ENCODE assay signal across 8 cellular contexts in genomic region chr2:86105252-86105968, GRCh38. TPM values are rescaled to one million over a fixed set of nuclear protein-coding genes. Genes with fewer than 3 reads are reported as not detected.
A peak's percentile ranks its signal among the peaks of the same experiment; 100 is the strongest.
DNase-seq lines count a peak whose midpoint lies in the region; ATAC-seq and TF ChIP-seq lines count a peak whose summit lies in the region.

POLR1A (minus strand) TSS chr2:86105886; CDS start chr2:86105776, 110 bp downstream.

- peak; percentile 86 for ATAC-seq in naive thymus-derived CD4-positive, alpha-beta T cell
- ATAC-seq in stimulated activated memory B cell treated with anti-CD40 and anti-IgM and Interleukin-4, amounts not matched to agents 10 μg/mL and 1 μg/mL and 100 μg/mL, for 72 hours = peak; percentile 92

- peak within 1 kb of the TSS; percentile 89 for H3K9ac ChIP-seq in GM23248
- peak within 1 kb of the TSS; percentile 84 for H3K9ac ChIP-seq in Karpas-422 (ENCODE audit: low read length)
- peak within 1 kb of the TSS; percentile 79 for H3K9ac ChIP-seq in fibroblast of lung (ENCODE audit: insufficient read depth, low read length)

- H3K9me3 ChIP-seq in GM23248 (ENCODE audit: low read depth) = no peaks in the 10 kb centered on the region
- H3K9me3 ChIP-seq in Karpas-422 (ENCODE audit: low read length) = no peaks in the 10 kb centered on the region
- no peaks in the 10 kb centered on the region for H3K9me3 ChIP-seq in fibroblast of lung (ENCODE audit: control insufficient read depth, insufficient read depth, low read depth, low read length)
- H3K9me3 ChIP-seq in naive thymus-derived CD4-positive, alpha-beta T cell (ENCODE audit: control insufficient read depth in 2 of 3, low read length in 3 of 3) = no peaks in the 10 kb centered on the region

- peak within 1 kb of the TSS; percentile 99 for H3K27ac Mint-ChIP-seq in activated T-helper 1 cell treated with anti-CD3 and anti-CD28 coated beads, Interleukin-12 subunit alpha, Interleukin-12 subunit beta, Interleukin-2, Interleukin-4 antibody, amounts not matched to agents 30 ng/mL and 10 ng/mL and 1 ng/mL, durations not matched to agents 14 hours and 24 hours and 36 hours
- H3K27ac Mint-ChIP-seq in naive thymus-derived CD4-positive, alpha-beta T cell = peak within 1 kb of the TSS; percentile 95 to 100 (median 99)
- peak within 1 kb of the TSS; percentile 99 for H3K27ac Mint-ChIP-seq in stimulated activated memory B cell treated with anti-CD40 and anti-IgM and Interleukin-4, amounts not matched to agents 10 μg/mL and 1 μg/mL and 100 μg/mL, for 72 hours

- H3K27ac ChIP-seq in GM23248 (peak within 1 kb of the TSS; percentile 70), Karpas-422 (ENCODE audit: low read length) (peak within 1 kb of the TSS; percentile 61), fibroblast of lung (ENCODE audit: insufficient read depth, low read length) (peak within 1 kb of the TSS; percentile 96)
- H3K27ac ChIP-seq in naive thymus-derived CD4-positive, alpha-beta T cell (ENCODE audit: low read depth, low read length) = peak within 1 kb of the TSS; percentile 86

- H3K9me2 ChIP-seq in GM23248 (ENCODE audit: insufficient read depth) (no peaks in the 10 kb centered on the region), Karpas-422 (replicated peaks; ENCODE audit: insufficient read depth, low read length) (no peaks in the 10 kb centered on the region)

- no peaks in the 10 kb centered on the region for H3K27me3 ChIP-seq in GM23248 (replicated peaks; ENCODE audit: insufficient read depth)
- H3K27me3 ChIP-seq in Karpas-422 (ENCODE audit: low read length) = no peaks in the 10 kb centered on the region
- H3K27me3 ChIP-seq in fibroblast of lung (ENCODE audit: control insufficient read depth, insufficient read depth, low read length) = no peaks in the 10 kb centered on the region
- no peaks in the 10 kb centered on the region for H3K27me3 ChIP-seq in naive thymus-derived CD4-positive, alpha-beta T cell (ENCODE audit: control insufficient read depth in 2 of 2, insufficient read depth in 2 of 2, low read length in 2 of 2)

- in situ Hi-C loops in GM23248 (cut with MboI) = no loop called here

- H4K20me1 ChIP-seq in GM23248 (ENCODE audit: insufficient read depth) (no peaks in the 10 kb centered on the region), Karpas-422 (ENCODE audit: insufficient read depth, low read depth, low read length) (peaks cover 25% of the 10 kb centered on the region), fibroblast of lung (ENCODE audit: control insufficient read depth, extremely low read depth, insufficient read depth, low read length) (no peaks in the 10 kb centered on the region)

- H3K4me1 ChIP-seq in GM23248 (ENCODE audit: insufficient read depth) = peaks cover 17% of the 10 kb centered on the region
- H3K4me1 ChIP-seq in Karpas-422 (ENCODE audit: low read length) = peaks cover 31% of the 10 kb centered on the region
- no peaks in the 10 kb centered on the region for H3K4me1 ChIP-seq in fibroblast of lung (ENCODE audit: control insufficient read depth, extremely low read depth, insufficient read depth, low read length)
- peaks cover 20 to 28% of the 10 kb centered on the region in 2 donors for H3K4me1 ChIP-seq in naive thymus-derived CD4-positive, alpha-beta T cell (ENCODE audit: control insufficient read depth in 2 of 2, insufficient read depth in 2 of 2, low read length in 2 of 2)

- H2AFZ ChIP-seq in GM23248 = peak within 1 kb of the TSS; percentile 86
- H2AFZ ChIP-seq in Karpas-422 (ENCODE audit: low read length) = peak within 1 kb of the TSS; percentile 62
- H2AFZ ChIP-seq in fibroblast of lung (ENCODE audit: low read length) = peak within 1 kb of the TSS; percentile 98

- intact Hi-C loops in activated T-helper 1 cell treated with anti-CD3 and anti-CD28 coated beads, Interleukin-12 subunit alpha, Interleukin-12 subunit beta, Interleukin-2, Interleukin-4 antibody, amounts not matched to agents 30 ng/mL and 10 ng/mL and 1 ng/mL, durations not matched to agents 14 hours and 24 hours and 36 hours (cut with micrococcal nuclease) = loop anchor here (1.0 to 5.0 kb wide), 10 partner anchors 25 to 688 kb away; partner anchors contain the start of genes C2orf68, MAT2A, MRPL35 and SH2D6
- intact Hi-C loops in naive thymus-derived CD4-positive, alpha-beta T cell (cut with micrococcal nuclease) = loop anchor here (1.0 to 10.0 kb wide), 15 partner anchors 90 to 751 kb away; partner anchors contain the start of genes ELMOD3 (in 2 of the 2), RETSAT (in 2 of the 2), USP39 (in 2 of the 2) and C2orf68 (in 1 of the 2)

- POLR2A ChIA-PET in naive thymus-derived CD4-positive, alpha-beta T cell (lab: Charles Lee) = interaction anchor here (0.6 to 2.3 kb wide), 23 partner anchors 9 to 501 kb away, joined by 3 to 17 read pairs (median 4); partner anchors contain the start of genes C2orf68, IMMT, KDM3A and MRPL35

- peak within 1 kb of the TSS; percentile 88 for H3K4me3 ChIP-seq in GM23248
- peak within 1 kb of the TSS; percentile 73 for H3K4me3 ChIP-seq in Karpas-422 (ENCODE audit: low read length)
- H3K4me3 ChIP-seq in fibroblast of lung (replicated peaks in 1 of 4; ENCODE audit: control extremely low read depth in 1 of 4, insufficient read depth in 1 of 4, low read depth in 3 of 4, low read length in 4 of 4) = peak within 1 kb of the TSS; percentile 82 to 95 (median 92)
- H3K4me3 ChIP-seq in naive thymus-derived CD4-positive, alpha-beta T cell (ENCODE audit: low read length) = peak within 1 kb of the TSS; percentile 95

- peak in 1 of 2 donors; percentile 8 for TF ChIP-seq CTCF in fibroblast of lung (conservative IDR thresholded peaks at IDR 0.05 in 1 of 2, IDR thresholded peaks at IDR 0.05 in 1 of 2; ENCODE audit: low read depth in 1 of 2, low read length in 2 of 2)

- CTCF ChIA-PET in naive thymus-derived CD4-positive, alpha-beta T cell (lab: Charles Lee) = interaction anchor here (0.6 to 1.5 kb wide), 4 partner anchors 90 to 278 kb away, joined by 3 to 5 read pairs (median 3); partner anchors contain the start of genes IMMT and ST3GAL5

- H3K4me1 Mint-ChIP-seq in activated T-helper 1 cell treated with anti-CD3 and anti-CD28 coated beads, Interleukin-12 subunit alpha, Interleukin-12 subunit beta, Interleukin-2, Interleukin-4 antibody, amounts not matched to agents 30 ng/mL and 10 ng/mL and 1 ng/mL, durations not matched to agents 14 hours and 24 hours and 36 hours (ENCODE audit: low read depth) = peaks cover 55% of the 10 kb centered on the region
- peaks cover 37 to 86% (median 76%) of the 10 kb centered on the region in 7 donors for H3K4me1 Mint-ChIP-seq in naive thymus-derived CD4-positive, alpha-beta T cell
- H3K4me1 Mint-ChIP-seq in stimulated activated memory B cell treated with anti-CD40 and anti-IgM and Interleukin-4, amounts not matched to agents 10 μg/mL and 1 μg/mL and 100 μg/mL, for 72 hours = peaks cover 54% of the 10 kb centered on the region

- peaks cover 27% of the 10 kb centered on the region for H3K36me3 ChIP-seq in GM23248 (ENCODE audit: low read depth)
- H3K36me3 ChIP-seq in Karpas-422 (ENCODE audit: insufficient read depth, low read length) = peaks cover 61% of the 10 kb centered on the region
- peaks cover 6% of the 10 kb centered on the region for H3K36me3 ChIP-seq in fibroblast of lung (ENCODE audit: control insufficient read depth, insufficient read depth, low read length)
- H3K36me3 ChIP-seq in naive thymus-derived CD4-positive, alpha-beta T cell (ENCODE audit: control insufficient read depth in 2 of 3, insufficient read depth in 3 of 3, low read length in 3 of 3) = peaks cover 0 to 13% (median 12%) of the 10 kb centered on the region in 3 experiments

- peak within 1 kb of the TSS; percentile 91 for H3K4me3 Mint-ChIP-seq in activated T-helper 1 cell treated with anti-CD3 and anti-CD28 coated beads, Interleukin-12 subunit alpha, Interleukin-12 subunit beta, Interleukin-2, Interleukin-4 antibody, amounts not matched to agents 30 ng/mL and 10 ng/mL and 1 ng/mL, durations not matched to agents 14 hours and 24 hours and 36 hours
- H3K4me3 Mint-ChIP-seq in naive thymus-derived CD4-positive, alpha-beta T cell = peak within 1 kb of the TSS; percentile 90 to 97 (median 92)
- peak within 1 kb of the TSS; percentile 90 for H3K4me3 Mint-ChIP-seq in stimulated activated memory B cell treated with anti-CD40 and anti-IgM and Interleukin-4, amounts not matched to agents 10 μg/mL and 1 μg/mL and 100 μg/mL, for 72 hours

- H3K79me2 ChIP-seq in GM23248 (ENCODE audit: insufficient read depth) (peaks cover 94% of the 10 kb centered on the region), Karpas-422 (ENCODE audit: low read length) (peaks cover 99% of the 10 kb centered on the region), fibroblast of lung (ENCODE audit: control insufficient read depth, insufficient read depth, low read length) (peaks cover 68% of the 10 kb centered on the region)

- H3K4me2 ChIP-seq in GM23248 (ENCODE audit: unreplicated experiment) (peak within 1 kb of the TSS; percentile 97), Karpas-422 (ENCODE audit: low read depth, low read length, poor library complexity, severe bottlenecking) (peak within 1 kb of the TSS; percentile 98), fibroblast of lung (ENCODE audit: extremely low read depth, insufficient read depth, low read length) (peak within 1 kb of the TSS; percentile 95)

- H3K9me3 Mint-ChIP-seq in activated T-helper 1 cell treated with anti-CD3 and anti-CD28 coated beads, Interleukin-12 subunit alpha, Interleukin-12 subunit beta, Interleukin-2, Interleukin-4 antibody, amounts not matched to agents 30 ng/mL and 10 ng/mL and 1 ng/mL, durations not matched to agents 14 hours and 24 hours and 36 hours = peaks cover 5% of the 10 kb centered on the region
- H3K9me3 Mint-ChIP-seq in naive thymus-derived CD4-positive, alpha-beta T cell = peaks cover 0 to 3% (median 0%) of the 10 kb centered on the region in 11 donors
- H3K9me3 Mint-ChIP-seq in stimulated activated memory B cell treated with anti-CD40 and anti-IgM and Interleukin-4, amounts not matched to agents 10 μg/mL and 1 μg/mL and 100 μg/mL, for 72 hours = no peaks in the 10 kb centered on the region

- WGBS in GM23248 (ENCODE audit: low coverage in 1 of 2, low lambda C conversion rate in 2 of 2, missing lambda C conversion rate in 2 of 2), 2 experiments = 1 to 2% methylated on average over 38 of the region's 38 CpGs

- DNase-seq in DMS53 treated with DMSO at 0.1 percent for 48 hours (lab: John Stamatoyannopoulos, UW; ENCODE audit: unreplicated experiment) = peak; percentile 98
- peak; percentile 97 for DNase-seq in GM23248
- DNase-seq in Karpas-422 = peak; percentile 96
- peak; percentile 93 for DNase-seq in RPMI7951 (ENCODE audit: low read depth)
- peak; percentile 84 for DNase-seq in activated T-helper 1 cell treated with anti-CD3 and anti-CD28 coated beads, Interleukin-12 subunit alpha, Interleukin-12 subunit beta, Interleukin-2, Interleukin-4 antibody, amounts not matched to agents 30 ng/mL and 10 ng/mL and 1 ng/mL, durations not matched to agents 14 hours and 24 hours and 36 hours (ENCODE audit: low spot score)
- peak; percentile 94 to 95 for DNase-seq in fibroblast of lung (ENCODE audit: low read depth in 2 of 2)
- peak; percentile 61 to 91 (median 89) for DNase-seq in naive thymus-derived CD4-positive, alpha-beta T cell

- H3K36me3 Mint-ChIP-seq in activated T-helper 1 cell treated with anti-CD3 and anti-CD28 coated beads, Interleukin-12 subunit alpha, Interleukin-12 subunit beta, Interleukin-2, Interleukin-4 antibody, amounts not matched to agents 30 ng/mL and 10 ng/mL and 1 ng/mL, durations not matched to agents 14 hours and 24 hours and 36 hours (ENCODE audit: low read depth) = peaks cover 39% of the 10 kb centered on the region
- peaks cover 4 to 31% (median 20%) of the 10 kb centered on the region in 5 donors for H3K36me3 Mint-ChIP-seq in naive thymus-derived CD4-positive, alpha-beta T cell
- H3K36me3 Mint-ChIP-seq in stimulated activated memory B cell treated with anti-CD40 and anti-IgM and Interleukin-4, amounts not matched to agents 10 μg/mL and 1 μg/mL and 100 μg/mL, for 72 hours = peaks cover 46% of the 10 kb centered on the region

- H3F3A ChIP-seq in GM23248 (ENCODE audit: insufficient read depth) = no peaks in the 10 kb centered on the region

- no peaks in the 10 kb centered on the region for H3K27me3 Mint-ChIP-seq in activated T-helper 1 cell treated with anti-CD3 and anti-CD28 coated beads, Interleukin-12 subunit alpha, Interleukin-12 subunit beta, Interleukin-2, Interleukin-4 antibody, amounts not matched to agents 30 ng/mL and 10 ng/mL and 1 ng/mL, durations not matched to agents 14 hours and 24 hours and 36 hours (ENCODE audit: insufficient read depth)
- H3K27me3 Mint-ChIP-seq in naive thymus-derived CD4-positive, alpha-beta T cell = no peaks in the 10 kb centered on the region
- no peaks in the 10 kb centered on the region for H3K27me3 Mint-ChIP-seq in stimulated activated memory B cell treated with anti-CD40 and anti-IgM and Interleukin-4, amounts not matched to agents 10 μg/mL and 1 μg/mL and 100 μg/mL, for 72 hours

RNA-seq across cellular contexts. Expression of gene POLR1A, which starts in this region (rescaled TPM):
- 13.0 and 17.6 TPM in 2 replicates for total RNA-seq in GM23248 (2014; rRNA removed; shearing (Covaris generic))
- polyA plus RNA-seq in GM23248 (2016; fragmentation: Nextera tagmentation; extraction: Ambion mirVana) = 7.3 and 8.9 TPM in 2 replicates
- 19.4 and 21.3 TPM in 2 replicates for total RNA-seq in Karpas-422 (2014; rRNA removed; shearing (Covaris generic); ENCODE audit: low replicate concordance)
- total RNA-seq in RPMI7951 (2014; rRNA removed; shearing (Covaris generic)) = 13.0 and 17.2 TPM in 2 replicates
- total RNA-seq in activated T-helper 1 cell treated with anti-CD3 and anti-CD28 coated beads, Interleukin-12 subunit alpha, Interleukin-12 subunit beta, Interleukin-2, Interleukin-4 antibody, amounts not matched to agents 30 ng/mL and 10 ng/mL and 1 ng/mL, durations not matched to agents 14 hours and 24 hours and 36 hours = 69.7 and 74.6 TPM in 2 replicates
- 9.2 and 9.4 TPM in 2 replicates for total RNA-seq in fibroblast of lung
- polyA plus RNA-seq in fibroblast of lung = 9.9 and 11.9 TPM in 2 replicates
- polyA plus RNA-seq in fibroblast of lung (2012) = 20.5 and 22.8 TPM in 2 replicates
- polyA minus RNA-seq in fibroblast of lung (ENCODE audit: low replicate concordance) = 35.0 and 47.9 TPM in 2 replicates
- 10 to 100 TPM; 18.8 to 44.4 (median 21.7) TPM for total RNA-seq in naive thymus-derived CD4-positive, alpha-beta T cell
- polyA plus RNA-seq in naive thymus-derived CD4-positive, alpha-beta T cell = 1 to 10 TPM; 2.9 to 5.1 TPM

Comparison
In these comparisons a context has a peak if more than half of its experiments do, and no peak if none do; other contexts are left out.
1. Peak in every context shown above with its lines: DNase-seq, ATAC-seq, H3K4me3 ChIP-seq and H3K27ac ChIP-seq.